In genomic region chr1:234997201-234998173, GRCh38 we compare ENCODE assay signal across 7 cellular contexts.
DNase-seq lines count a peak whose midpoint lies in the region; ATAC-seq and TF ChIP-seq lines count a peak whose summit lies in the region.

No MANE protein-coding gene starts in this region.

- peak overlapping the region; percentile 24; the same call in 1 of the 2 replicates for H3K4me3 ChIP-seq in WI38 (ENCODE audit: low read depth, low read length)

- DNase-seq in HS-27A (ENCODE audit: low read depth) = peak; percentile 97
- DNase-seq in glomerular endothelial cell (ENCODE audit: extremely low read depth, low read depth, low spot score) = peak; percentile 97
- DNase-seq in posterior cingulate gyrus = peak; percentile 79 to 98 (median 94)
- DNase-seq in activated CD4-positive, alpha-beta T cell treated with anti-CD3 and anti-CD28 coated beads, Interleukin-2, amount 50 U/mL, for 4 hours = no peak
- DNase-seq in NCI-H1436 treated with DMSO at 0.1 percent for 48 hours (lab: John Stamatoyannopoulos, UW) = no peak

- no peak for TF ChIP-seq CTCF in WI38 (IDR thresholded peaks at IDR 0.05; ENCODE audit: low read depth, low read length)

- ATAC-seq in activated CD4-positive, CD25-positive, alpha-beta regulatory T cell treated with anti-CD3 and anti-CD28 coated beads, Interleukin-2, amount 50 U/mL, for 24 hours = no peak

- intact Hi-C loops in posterior cingulate gyrus (cut with DNase I) = loop anchor here (10.0 kb wide), 1 partner anchor 383 kb away; the partner anchor contains the start of gene IRF2BP2

Comparison
In these comparisons a context has a peak if more than half of its experiments do, and no peak if none do; other contexts are left out.
1. DNase-seq: peak in HS-27A (single experiment), glomerular endothelial cell (single experiment) and posterior cingulate gyrus (10 of 10); none in activated CD4-positive, alpha-beta T cell treated with anti-CD3 and anti-CD28 coated beads, Interleukin-2, amount 50 U/mL, for 4 hours (0 of 2) and NCI-H1436 treated with DMSO at 0.1 percent for 48 hours (single experiment).